ENCODE assay signal across 8 cellular contexts in the genomic region with DNA sequence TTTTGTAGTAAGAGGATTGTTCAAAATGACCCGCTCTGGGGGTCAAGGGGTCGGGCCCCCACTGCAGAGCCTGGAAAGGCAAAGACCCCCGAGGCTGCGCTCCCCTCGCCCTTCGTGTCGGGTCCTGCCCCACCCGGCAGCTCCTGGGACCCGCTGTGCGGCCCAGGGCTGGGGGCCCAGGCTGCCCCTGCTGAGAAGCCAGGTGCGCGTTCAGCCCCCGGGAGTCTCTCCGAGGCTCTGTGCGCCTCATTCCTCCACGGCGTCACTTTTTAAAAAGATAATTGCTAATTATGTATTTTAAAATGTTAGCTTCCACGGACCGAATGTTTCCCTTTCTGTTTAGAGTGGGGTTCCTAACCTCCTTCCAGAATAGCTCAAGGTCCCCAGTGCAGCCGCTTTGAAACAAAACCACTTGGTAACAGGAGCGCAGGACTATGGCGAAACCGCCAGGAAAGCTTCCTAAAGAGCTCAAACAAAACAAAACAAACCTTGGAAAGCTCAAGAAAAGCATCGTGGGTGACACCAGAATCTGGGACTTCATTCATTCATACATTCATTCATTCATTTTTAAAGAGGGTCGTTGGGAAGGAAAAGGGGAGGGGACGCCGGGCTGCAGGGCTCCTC. TPM values are rescaled to one million over a fixed set of nuclear protein-coding genes. Genes with fewer than 3 reads are reported as not detected.
DNase-seq lines count a peak whose midpoint lies in the region; ATAC-seq lines count a peak whose summit lies in the region.

No MANE protein-coding gene starts in this region.

- no peaks in the 10 kb centered on the region for H3K27me3 ChIP-seq in MG63

- H3K27ac ChIP-seq in substantia nigra (ENCODE audit: low read depth, low read length, poor library complexity, severe bottlenecking), result peak overlapping the region; percentile 37

- no peaks in the 10 kb centered on the region for H3K9me3 ChIP-seq in MG63

- DNase-seq in ELF-1 (ENCODE audit: low read depth, low spot score) (peak; percentile 47), MG63 (no peak), amniotic stem cell (lab: John Stamatoyannopoulos, UW) (peak; percentile 9), kidney glomerular epithelial cell (lab: John Stamatoyannopoulos, UW) (peak; percentile 6), substantia nigra (lab: John Stamatoyannopoulos, UW) (peak in 5 of 49 donors; percentile 12 to 42 (median 30)), RKO (ENCODE audit: low spot score) (no peak), GM19240 (ENCODE audit: insufficient read length, low spot score) (no peak)

- peak overlapping the region; percentile 41 for H3K4me3 ChIP-seq in MG63

- no peaks in the 10 kb centered on the region for H3K36me3 ChIP-seq in MG63

- no peak for ATAC-seq in GM18502 (IDR thresholded peaks at IDR 0.05; ENCODE audit: poor library complexity, unreplicated experiment)

RNA-seq across cellular contexts. Expression of gene PDIA4, which starts 45.6 kb away (rescaled TPM):
- 189 and 204 TPM in 2 replicates for total RNA-seq in MG63 (2014; rRNA removed; shearing (Covaris generic); ENCODE audit: low replicate concordance)

Comparison
In these comparisons a context has a peak if more than half of its experiments do, and no peak if none do; other contexts are left out.
1. DNase-seq: peak in ELF-1 (single experiment), amniotic stem cell (single experiment) and kidney glomerular epithelial cell (single experiment); none in MG63 (single experiment), RKO (single experiment) and GM19240 (single experiment).